ENCODE assay signal across 1 cellular context in the genomic region with DNA sequence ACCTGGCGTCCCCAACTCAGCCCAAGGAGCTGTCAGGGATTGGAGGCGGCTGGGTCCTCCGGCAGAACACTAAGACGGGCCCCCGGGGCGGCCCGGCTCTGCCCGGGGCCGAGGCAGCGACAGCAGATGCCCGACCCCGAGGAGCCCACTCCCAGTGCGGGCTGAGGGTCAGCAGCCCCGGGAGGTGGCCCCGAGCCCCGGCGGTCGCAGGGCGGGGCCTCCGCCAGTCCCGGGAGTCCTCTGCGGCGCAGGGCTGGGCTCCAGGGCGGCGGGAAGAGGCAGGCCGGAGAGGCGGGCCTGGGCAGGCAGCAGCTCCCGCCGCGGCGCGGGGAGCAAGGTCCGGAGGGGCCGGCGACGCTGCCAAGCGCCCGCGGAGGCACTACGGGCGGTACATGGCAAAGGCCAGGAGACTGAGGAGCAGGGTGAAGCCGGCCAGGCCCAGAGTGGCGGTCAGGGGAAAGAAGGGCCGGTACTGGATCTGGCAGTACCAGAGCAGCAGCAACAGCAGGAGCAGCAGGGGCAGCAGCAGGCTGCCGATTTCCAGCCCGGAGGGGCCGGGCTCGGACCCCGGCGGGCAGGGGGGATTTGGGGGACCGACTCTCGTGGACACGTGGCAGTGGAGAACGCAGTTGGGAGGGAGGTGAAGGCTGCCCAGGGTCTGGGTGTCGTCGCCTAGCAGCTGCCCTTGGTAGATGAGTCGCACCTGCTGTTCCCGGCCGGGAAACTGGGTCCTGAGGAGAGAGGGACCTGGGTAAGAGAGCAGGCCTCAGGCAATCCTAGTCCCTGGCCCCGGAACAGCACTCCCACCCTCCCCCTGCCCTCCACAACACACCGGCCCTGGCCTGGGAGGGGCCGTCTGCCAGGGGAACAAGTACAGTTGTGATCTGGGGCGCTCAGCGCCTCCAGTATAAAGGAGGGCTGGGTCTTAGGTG.
TF ChIP-seq lines count a peak whose summit lies in the region.

No MANE protein-coding gene starts in this region.

TF ChIP-seq in HepG2, 621 proteins besides CTCF, POLR2A, EP300 and RAD21 (continued from another document and continues in another):
- TF ChIP-seq, protein P1, sequence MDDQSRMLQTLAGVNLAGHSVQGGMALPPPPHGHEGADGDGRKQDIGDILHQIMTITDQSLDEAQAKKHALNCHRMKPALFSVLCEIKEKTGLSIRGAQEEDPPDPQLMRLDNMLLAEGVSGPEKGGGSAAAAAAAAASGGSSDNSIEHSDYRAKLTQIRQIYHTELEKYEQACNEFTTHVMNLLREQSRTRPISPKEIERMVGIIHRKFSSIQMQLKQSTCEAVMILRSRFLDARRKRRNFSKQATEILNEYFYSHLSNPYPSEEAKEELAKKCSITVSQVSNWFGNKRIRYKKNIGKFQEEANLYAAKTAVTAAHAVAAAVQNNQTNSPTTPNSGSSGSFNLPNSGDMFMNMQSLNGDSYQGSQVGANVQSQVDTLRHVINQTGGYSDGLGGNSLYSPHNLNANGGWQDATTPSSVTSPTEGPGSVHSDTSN (CRISPR knock-in tag; IDR thresholded peaks at IDR 0.05; ENCODE audit: borderline replicate concordance), result no peak
- TF ChIP-seq HNRNPL (IDR thresholded peaks at IDR 0.05; ENCODE audit: low read depth, low read length), result no peak
- TF ChIP-seq NR2F6 (IDR thresholded peaks at IDR 0.05), result no peak
- TF ChIP-seq NR2F6 (CRISPR knock-in tag; IDR thresholded peaks at IDR 0.05), result no peak
- no peak for TF ChIP-seq ZNF142 (CRISPR knock-in tag; IDR thresholded peaks at IDR 0.05)
- 0 out of 2 replicates have a peak, but pooled peaks have one; percentile 36 for TF ChIP-seq KDM5A (IDR thresholded peaks at IDR 0.05; ENCODE audit: borderline replicate concordance, low read length)
- TF ChIP-seq ZBTB14 (CRISPR knock-in tag; IDR thresholded peaks at IDR 0.05), result no peak
- TF ChIP-seq ZNF607 (CRISPR knock-in tag; IDR thresholded peaks at IDR 0.05; ENCODE audit: borderline replicate concordance), result no peak
- TF ChIP-seq, protein P2, sequence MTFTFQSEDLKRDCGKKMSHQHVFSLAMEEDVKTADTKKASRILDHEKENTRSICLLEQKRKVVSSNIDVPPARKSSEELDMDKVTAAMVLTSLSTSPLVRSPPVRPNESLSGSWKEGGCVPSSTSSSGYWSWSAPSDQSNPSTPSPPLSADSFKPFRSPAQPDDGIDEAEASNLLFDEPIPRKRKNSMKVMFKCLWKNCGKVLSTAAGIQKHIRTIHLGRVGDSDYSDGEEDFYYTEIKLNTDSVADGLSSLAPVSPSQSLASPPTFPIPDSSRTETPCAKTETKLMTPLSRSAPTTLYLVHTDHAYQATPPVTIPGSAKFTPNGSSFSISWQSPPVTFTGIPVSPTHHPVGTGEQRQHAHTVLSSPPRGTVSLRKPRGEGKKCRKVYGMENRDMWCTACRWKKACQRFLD (CRISPR knock-in tag; IDR thresholded peaks at IDR 0.05; ENCODE audit: borderline replicate concordance), result no peak
- TF ChIP-seq, protein P3, sequence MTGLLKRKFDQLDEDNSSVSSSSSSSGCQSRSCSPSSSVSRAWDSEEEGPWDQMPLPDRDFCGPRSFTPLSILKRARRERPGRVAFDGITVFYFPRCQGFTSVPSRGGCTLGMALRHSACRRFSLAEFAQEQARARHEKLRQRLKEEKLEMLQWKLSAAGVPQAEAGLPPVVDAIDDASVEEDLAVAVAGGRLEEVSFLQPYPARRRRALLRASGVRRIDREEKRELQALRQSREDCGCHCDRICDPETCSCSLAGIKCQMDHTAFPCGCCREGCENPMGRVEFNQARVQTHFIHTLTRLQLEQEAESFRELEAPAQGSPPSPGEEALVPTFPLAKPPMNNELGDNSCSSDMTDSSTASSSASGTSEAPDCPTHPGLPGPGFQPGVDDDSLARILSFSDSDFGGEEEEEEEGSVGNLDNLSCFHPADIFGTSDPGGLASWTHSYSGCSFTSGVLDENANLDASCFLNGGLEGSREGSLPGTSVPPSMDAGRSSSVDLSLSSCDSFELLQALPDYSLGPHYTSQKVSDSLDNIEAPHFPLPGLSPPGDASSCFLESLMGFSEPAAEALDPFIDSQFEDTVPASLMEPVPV (CRISPR knock-in tag; IDR thresholded peaks at IDR 0.05), result no peak; the same call in 1 of the 2 replicates
- no peak for TF ChIP-seq ZNF101 (CRISPR knock-in tag; IDR thresholded peaks at IDR 0.05; ENCODE audit: borderline replicate concordance, low read depth)
- TF ChIP-seq, protein P4, sequence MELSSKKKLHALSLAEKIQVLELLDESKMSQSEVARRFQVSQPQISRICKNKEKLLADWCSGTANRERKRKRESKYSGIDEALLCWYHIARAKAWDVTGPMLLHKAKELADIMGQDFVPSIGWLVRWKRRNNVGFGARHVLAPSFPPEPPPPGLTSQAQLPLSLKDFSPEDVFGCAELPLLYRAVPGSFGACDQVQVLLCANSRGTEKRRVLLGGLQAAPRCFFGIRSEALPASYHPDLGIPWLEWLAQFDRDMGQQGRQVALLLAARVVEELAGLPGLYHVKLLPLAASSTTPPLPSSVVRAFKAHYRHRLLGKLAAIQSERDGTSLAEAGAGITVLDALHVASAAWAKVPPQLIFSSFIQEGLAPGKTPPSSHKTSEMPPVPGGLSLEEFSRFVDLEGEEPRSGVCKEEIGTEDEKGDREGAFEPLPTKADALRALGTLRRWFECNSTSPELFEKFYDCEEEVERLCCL (CRISPR knock-in tag; IDR thresholded peaks at IDR 0.05; ENCODE audit: borderline replicate concordance), result no peak
- no peak for TF ChIP-seq ZFP1 (CRISPR knock-in tag; IDR thresholded peaks at IDR 0.05)
- TF ChIP-seq, protein P5, sequence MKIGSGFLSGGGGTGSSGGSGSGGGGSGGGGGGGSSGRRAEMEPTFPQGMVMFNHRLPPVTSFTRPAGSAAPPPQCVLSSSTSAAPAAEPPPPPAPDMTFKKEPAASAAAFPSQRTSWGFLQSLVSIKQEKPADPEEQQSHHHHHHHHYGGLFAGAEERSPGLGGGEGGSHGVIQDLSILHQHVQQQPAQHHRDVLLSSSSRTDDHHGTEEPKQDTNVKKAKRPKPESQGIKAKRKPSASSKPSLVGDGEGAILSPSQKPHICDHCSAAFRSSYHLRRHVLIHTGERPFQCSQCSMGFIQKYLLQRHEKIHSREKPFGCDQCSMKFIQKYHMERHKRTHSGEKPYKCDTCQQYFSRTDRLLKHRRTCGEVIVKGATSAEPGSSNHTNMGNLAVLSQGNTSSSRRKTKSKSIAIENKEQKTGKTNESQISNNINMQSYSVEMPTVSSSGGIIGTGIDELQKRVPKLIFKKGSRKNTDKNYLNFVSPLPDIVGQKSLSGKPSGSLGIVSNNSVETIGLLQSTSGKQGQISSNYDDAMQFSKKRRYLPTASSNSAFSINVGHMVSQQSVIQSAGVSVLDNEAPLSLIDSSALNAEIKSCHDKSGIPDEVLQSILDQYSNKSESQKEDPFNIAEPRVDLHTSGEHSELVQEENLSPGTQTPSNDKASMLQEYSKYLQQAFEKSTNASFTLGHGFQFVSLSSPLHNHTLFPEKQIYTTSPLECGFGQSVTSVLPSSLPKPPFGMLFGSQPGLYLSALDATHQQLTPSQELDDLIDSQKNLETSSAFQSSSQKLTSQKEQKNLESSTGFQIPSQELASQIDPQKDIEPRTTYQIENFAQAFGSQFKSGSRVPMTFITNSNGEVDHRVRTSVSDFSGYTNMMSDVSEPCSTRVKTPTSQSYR (CRISPR knock-in tag; IDR thresholded peaks at IDR 0.05; ENCODE audit: borderline replicate concordance), result no peak
- TF ChIP-seq, protein P6, sequence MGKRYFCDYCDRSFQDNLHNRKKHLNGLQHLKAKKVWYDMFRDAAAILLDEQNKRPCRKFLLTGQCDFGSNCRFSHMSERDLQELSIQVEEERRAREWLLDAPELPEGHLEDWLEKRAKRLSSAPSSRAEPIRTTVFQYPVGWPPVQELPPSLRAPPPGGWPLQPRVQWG (CRISPR knock-in tag; IDR thresholded peaks at IDR 0.05; ENCODE audit: borderline replicate concordance, low read depth), result no peak
- no peak for TF ChIP-seq HOXD1 (CRISPR knock-in tag; IDR thresholded peaks at IDR 0.05)
- TF ChIP-seq, protein P7, sequence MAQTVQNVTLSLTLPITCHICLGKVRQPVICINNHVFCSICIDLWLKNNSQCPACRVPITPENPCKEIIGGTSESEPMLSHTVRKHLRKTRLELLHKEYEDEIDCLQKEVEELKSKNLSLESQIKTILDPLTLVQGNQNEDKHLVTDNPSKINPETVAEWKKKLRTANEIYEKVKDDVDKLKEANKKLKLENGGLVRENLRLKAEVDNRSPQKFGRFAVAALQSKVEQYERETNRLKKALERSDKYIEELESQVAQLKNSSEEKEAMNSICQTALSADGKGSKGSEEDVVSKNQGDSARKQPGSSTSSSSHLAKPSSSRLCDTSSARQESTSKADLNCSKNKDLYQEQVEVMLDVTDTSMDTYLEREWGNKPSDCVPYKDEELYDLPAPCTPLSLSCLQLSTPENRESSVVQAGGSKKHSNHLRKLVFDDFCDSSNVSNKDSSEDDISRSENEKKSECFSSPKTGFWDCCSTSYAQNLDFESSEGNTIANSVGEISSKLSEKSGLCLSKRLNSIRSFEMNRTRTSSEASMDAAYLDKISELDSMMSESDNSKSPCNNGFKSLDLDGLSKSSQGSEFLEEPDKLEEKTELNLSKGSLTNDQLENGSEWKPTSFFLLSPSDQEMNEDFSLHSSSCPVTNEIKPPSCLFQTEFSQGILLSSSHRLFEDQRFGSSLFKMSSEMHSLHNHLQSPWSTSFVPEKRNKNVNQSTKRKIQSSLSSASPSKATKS (CRISPR knock-in tag; IDR thresholded peaks at IDR 0.05), result no peak; the same call in 1 of the 2 replicates
- TF ChIP-seq, protein P8, sequence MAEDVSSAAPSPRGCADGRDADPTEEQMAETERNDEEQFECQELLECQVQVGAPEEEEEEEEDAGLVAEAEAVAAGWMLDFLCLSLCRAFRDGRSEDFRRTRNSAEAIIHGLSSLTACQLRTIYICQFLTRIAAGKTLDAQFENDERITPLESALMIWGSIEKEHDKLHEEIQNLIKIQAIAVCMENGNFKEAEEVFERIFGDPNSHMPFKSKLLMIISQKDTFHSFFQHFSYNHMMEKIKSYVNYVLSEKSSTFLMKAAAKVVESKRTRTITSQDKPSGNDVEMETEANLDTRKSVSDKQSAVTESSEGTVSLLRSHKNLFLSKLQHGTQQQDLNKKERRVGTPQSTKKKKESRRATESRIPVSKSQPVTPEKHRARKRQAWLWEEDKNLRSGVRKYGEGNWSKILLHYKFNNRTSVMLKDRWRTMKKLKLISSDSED (CRISPR knock-in tag; IDR thresholded peaks at IDR 0.05), result no peak
- TF ChIP-seq GPBP1L1 (CRISPR knock-in tag; IDR thresholded peaks at IDR 0.05), result no peak
- TF ChIP-seq MAFF (IDR thresholded peaks at IDR 0.05; ENCODE audit: low read depth, low read length), result no peak
- TF ChIP-seq ATF7 (IDR thresholded peaks at IDR 0.05), result no peak
- TF ChIP-seq ATF7 (CRISPR knock-in tag; IDR thresholded peaks at IDR 0.05), result no peak
- TF ChIP-seq, protein P9, sequence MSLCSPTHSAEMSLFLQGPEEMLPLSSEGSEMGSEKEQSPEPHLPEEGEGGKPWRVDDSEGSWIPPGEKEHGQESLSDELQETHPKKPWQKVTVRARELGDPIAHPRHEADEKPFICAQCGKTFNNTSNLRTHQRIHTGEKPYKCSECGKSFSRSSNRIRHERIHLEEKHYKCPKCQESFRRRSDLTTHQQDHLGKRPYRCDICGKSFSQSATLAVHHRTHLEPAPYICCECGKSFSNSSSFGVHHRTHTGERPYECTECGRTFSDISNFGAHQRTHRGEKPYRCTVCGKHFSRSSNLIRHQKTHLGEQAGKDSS (CRISPR knock-in tag; IDR thresholded peaks at IDR 0.05; ENCODE audit: borderline replicate concordance, low read depth), result 0 out of 2 replicates have a peak, but pooled peaks have one; percentile 21
- TF ChIP-seq ZNF772 (CRISPR knock-in tag; IDR thresholded peaks at IDR 0.05), result no peak
- TF ChIP-seq ZNF510 (CRISPR knock-in tag; IDR thresholded peaks at IDR 0.05; ENCODE audit: low read depth), result no peak
- TF ChIP-seq NPAS2 (CRISPR knock-in tag; IDR thresholded peaks at IDR 0.05; ENCODE audit: borderline replicate concordance), result no peak
